ENCODE assay signal across 10 cellular contexts in the genomic region with DNA sequence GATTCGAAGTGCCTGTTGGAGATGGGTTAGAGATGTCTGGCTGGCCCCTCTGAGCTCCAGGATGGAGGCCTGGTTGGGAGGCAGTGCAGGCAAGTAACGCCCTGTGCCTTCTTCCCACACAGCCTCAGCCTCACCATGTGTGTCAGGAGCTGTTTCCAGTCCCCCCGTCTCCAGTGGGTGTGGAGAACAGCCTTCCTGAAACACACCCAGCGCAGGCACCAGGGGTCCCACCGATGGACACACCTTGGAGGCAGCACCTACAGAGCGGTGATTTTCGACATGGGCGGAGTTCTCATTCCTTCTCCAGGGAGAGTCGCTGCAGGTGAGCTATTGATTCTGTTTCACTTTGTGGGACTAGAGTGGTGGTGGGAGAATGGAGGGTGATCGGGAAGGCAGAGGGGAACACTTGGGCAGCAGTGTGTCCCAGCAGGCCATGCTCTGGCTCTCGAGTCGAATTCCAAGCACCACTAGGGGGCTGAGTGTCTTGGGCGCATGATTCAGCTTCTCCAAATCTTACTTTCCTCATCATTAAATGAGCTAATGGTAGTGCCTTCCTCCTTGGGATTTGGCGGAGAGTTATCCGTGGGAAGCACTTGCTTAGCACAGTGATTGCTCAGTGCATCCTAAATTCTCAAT. TPM values are rescaled to one million over a fixed set of nuclear protein-coding genes. Genes with fewer than 3 reads are reported as not detected.
DNase-seq lines count a peak whose midpoint lies in the region; ATAC-seq and TF ChIP-seq lines count a peak whose summit lies in the region.
"Had no signal": no experiment of that assay in that cellular context is flagged by ENCODE, and none has a peak within 500 bp of the region (broad histone marks: within the 10 kb centered on the region; RNA-seq: fewer than 3 reads in every experiment).

No MANE protein-coding gene starts in this region.

- TF ChIP-seq CTCF in VCaP (conservative IDR thresholded peaks at IDR 0.05) (peak; percentile 53), gastrocnemius medialis (IDR thresholded peaks at IDR 0.05 in 4 of 5, conservative IDR thresholded peaks at IDR 0.05 in 1 of 5) (no peak)

- no peak overlapping the region for H3K4me3 ChIP-seq in iPS DF 6.9 (ENCODE audit: low read length)
- no peak overlapping the region for H3K4me3 ChIP-seq in gastrocnemius medialis

- no CpG with 5 or more reads among the region's 15 CpGs for WGBS in iPS DF 6.9 (ENCODE audit: insufficient coverage, insufficient read length)

- H3K27ac ChIP-seq in VCaP (no peak overlapping the region), iPS DF 6.9 (ENCODE audit: low read length) (no peak overlapping the region), gastrocnemius medialis (no peak overlapping the region)

- intact Hi-C loops in gastrocnemius medialis (cut with DNase I; ENCODE audit: low total_unique reads): no loop called here

- in situ Hi-C loops in gastrocnemius medialis (cut with MboI; ENCODE audit: low sequenced_read_pairs in 4 of 4): loop anchor here in 1 of 4 donors (25.0 kb wide), 1 partner anchor 305 kb away; no protein-coding TSS in a partner anchor

- H3K27me3 ChIP-seq in iPS DF 6.9 (ENCODE audit: control insufficient read depth, insufficient read depth, low read length): no peaks in the 10 kb centered on the region
- H3K27me3 ChIP-seq in gastrocnemius medialis: no peaks in the 10 kb centered on the region

- DNase-seq in D341Med (ENCODE audit: low spot score) (peak; percentile 52), HCEC 1CT (peak; percentile 34), iPS DF 6.9 (ENCODE audit: low read depth, low spot score) (peak; percentile 31), CD1c-positive myeloid dendritic cell (ENCODE audit: extremely low spot score) (no peak), SHP77 treated with DMSO at 0.1 percent for 48 hours (lab: John Stamatoyannopoulos, UW) (no peak), gastrocnemius medialis (no peak)
- DNase-seq: NCI-H1694 treated with DMSO at 0.1 percent for 48 hours; stimulated activated CD4-positive, alpha-beta T cell treated with anti-CD3 and anti-CD28 coated beads, Interleukin-4, amount 100 ng/mL, for 1 hour had no signal

- peaks cover 5% of the 10 kb centered on the region; the same call in 1 of the 2 replicates for H3K36me3 ChIP-seq in iPS DF 6.9 (ENCODE audit: control insufficient read depth, insufficient read depth, low read length)
- peaks cover 0 to 45% of the 10 kb centered on the region in 2 donors for H3K36me3 ChIP-seq in gastrocnemius medialis

- 0 out of 2 replicates have a peak, but pooled peaks cover 1% of the 10 kb centered on the region for H3K4me1 ChIP-seq in iPS DF 6.9 (ENCODE audit: control insufficient read depth, insufficient read depth, low read length)
- H3K4me1 ChIP-seq in gastrocnemius medialis: peaks cover 0 to under 1% of the 10 kb centered on the region in 2 donors

- TF ChIP-seq POLR2A in gastrocnemius medialis (IDR thresholded peaks at IDR 0.05): no peak

- H3K9me3 ChIP-seq in iPS DF 6.9 (ENCODE audit: control insufficient read depth, insufficient read depth, low read length) (no peaks in the 10 kb centered on the region), gastrocnemius medialis (no peaks in the 10 kb centered on the region)

- ATAC-seq in gastrocnemius medialis (no peak), HG02678 (IDR thresholded peaks at IDR 0.05; ENCODE audit: unreplicated experiment) (no peak)

RNA-seq across cellular contexts. Expression of a gene that starts 6.8 kb away (rescaled TPM):
- 10 to 100 TPM in 3 of 4 donors, 1 to 10 TPM in 1; 8.3 to 12.6 (median 11.7) TPM for total RNA-seq in gastrocnemius medialis

RNA-seq across cellular contexts. Expression of a gene that starts 6.9 kb away (rescaled TPM):
- total RNA-seq in gastrocnemius medialis: 10 to 100 TPM; 25.2 to 38.5 (median 29.2) TPM

Comparison
In these comparisons a context has a peak if more than half of its experiments do, and no peak if none do; other contexts are left out.
1. DNase-seq: peak in D341Med (single experiment), HCEC 1CT (single experiment) and iPS DF 6.9 (single experiment); none in CD1c-positive myeloid dendritic cell (single experiment), SHP77 treated with DMSO at 0.1 percent for 48 hours (single experiment) and gastrocnemius medialis (0 of 2).